Comparison of ENCODE assay signal across 17 cellular contexts in the genomic region with DNA sequence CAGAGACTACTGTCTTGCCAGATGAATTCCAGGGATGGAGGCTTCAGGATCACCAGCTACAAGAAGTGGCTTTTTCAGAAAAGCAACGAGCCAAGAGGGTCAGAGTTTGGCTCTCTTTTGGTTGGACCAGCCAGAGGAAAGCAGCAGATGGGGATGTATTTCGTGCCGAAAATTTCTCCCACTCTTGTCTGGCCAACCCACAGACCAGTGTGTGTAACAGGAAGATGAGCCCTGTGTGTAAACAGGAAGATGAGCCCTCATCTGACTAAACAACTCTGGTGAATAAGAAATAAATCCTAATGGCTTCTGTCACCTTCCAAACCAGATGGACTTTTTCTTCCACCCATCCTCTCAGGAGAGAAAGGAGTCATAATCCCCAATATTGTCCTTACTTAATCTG. TPM values are rescaled to one million over a fixed set of nuclear protein-coding genes. Genes with fewer than 3 reads are reported as not detected.
DNase-seq lines count a peak whose midpoint lies in the region; ATAC-seq and TF ChIP-seq lines count a peak whose summit lies in the region.
"Had no signal": no experiment of that assay in that cellular context is flagged by ENCODE, and none has a peak within 500 bp of the region (broad histone marks: within the 10 kb centered on the region; RNA-seq: fewer than 3 reads in every experiment).

No MANE protein-coding gene starts in this region.

- no peaks in the 10 kb centered on the region for H3K9me3 ChIP-seq in lower lobe of right lung
- H3K9me3 ChIP-seq in endodermal cell (ENCODE audit: control insufficient read depth, low read length) = peaks cover 15% of the 10 kb centered on the region

- peak overlapping the region; percentile 93 for H3K4me3 Mint-ChIP-seq in activated CD4-positive, alpha-beta memory T cell treated with anti-CD3 and anti-CD28 coated beads, Interleukin-2, amount 10 ng/mL, durations not matched to agents 7 days and 5 days
- H3K4me3 Mint-ChIP-seq in HFFc6 = no peak overlapping the region
- H3K4me3 Mint-ChIP-seq in endodermal cell = no peak overlapping the region

- H3K27me3 Mint-ChIP-seq in activated CD4-positive, alpha-beta memory T cell treated with anti-CD3 and anti-CD28 coated beads, Interleukin-2, amount 10 ng/mL, durations not matched to agents 7 days and 5 days = no peaks in the 10 kb centered on the region
- H3K27me3 Mint-ChIP-seq in HFFc6 (ENCODE audit: insufficient read depth) = no peaks in the 10 kb centered on the region; the same call in 1 of the 2 replicates
- H3K27me3 Mint-ChIP-seq in endodermal cell (ENCODE audit: insufficient read depth) = no peaks in the 10 kb centered on the region

- no peak for ATAC-seq in lower lobe of right lung
- ATAC-seq: Right ventricle myocardium inferior had no signal

- POLR2A ChIA-PET in activated CD4-positive, alpha-beta memory T cell treated with anti-CD3 and anti-CD28 coated beads, Interleukin-2, amount 10 ng/mL, durations not matched to agents 7 days and 5 days (lab: Charles Lee) = interaction anchor here (5.1 kb wide), 1 partner anchor 12 kb away, joined by 89 read pairs; a partner anchor contains a TSS

- H3K27ac Mint-ChIP-seq in activated CD4-positive, alpha-beta memory T cell treated with anti-CD3 and anti-CD28 coated beads, Interleukin-2, amount 10 ng/mL, durations not matched to agents 7 days and 5 days = peak overlapping the region; percentile 100
- H3K27ac Mint-ChIP-seq in HFFc6 = no peak overlapping the region
- H3K27ac Mint-ChIP-seq in endodermal cell = no peak overlapping the region

- no peak for TF ChIP-seq CTCF in lower lobe of right lung (IDR thresholded peaks at IDR 0.05)
- no peak for TF ChIP-seq CTCF in HFFc6 (IDR thresholded peaks at IDR 0.05)
- TF ChIP-seq CTCF in endodermal cell (conservative IDR thresholded peaks at IDR 0.05) = no peak

- intact Hi-C loops in lower lobe of right lung (cut with DNase I) = no loop called here

- H3K36me3 ChIP-seq in lower lobe of right lung (peaks cover 10% of the 10 kb centered on the region), endodermal cell (ENCODE audit: control insufficient read depth, insufficient read depth, low read length) (no peaks in the 10 kb centered on the region)
- H3K36me3 ChIP-seq: breast epithelium had no signal

- H3K27ac ChIP-seq in lower lobe of right lung (peak overlapping the region; percentile 49), endodermal cell (ENCODE audit: low read depth, low read length) (no peak overlapping the region)
- H3K27ac ChIP-seq: breast epithelium, C4-2B had no signal

- peak; percentile 40 for DNase-seq in AG20443 (ENCODE audit: low spot score)
- peak; percentile 20 for DNase-seq in EH (ENCODE audit: low read depth)
- DNase-seq in activated CD4-positive, alpha-beta memory T cell treated with anti-CD3 and anti-CD28 coated beads, Interleukin-2, amount 10 ng/mL, durations not matched to agents 7 days and 5 days = peak; percentile 47
- no peak for DNase-seq in lower lobe of right lung
- DNase-seq in H4 (ENCODE audit: low spot score) = no peak
- no peak for DNase-seq in HFFc6
- no peak for DNase-seq in endodermal cell
- DNase-seq in AML-193 (lab: John Stamatoyannopoulos, UW) = no peak
- DNase-seq: KBM-7; kidney; NCI-H146; NCI-H69; stimulated activated CD4-positive, alpha-beta T cell treated with anti-CD3 and anti-CD28 coated beads, Interleukin-2, amount 100 ng/mL, for 48 hours; stimulated activated naive CD4-positive, alpha-beta T cell had no signal

- peaks cover 69% of the 10 kb centered on the region for H3K36me3 Mint-ChIP-seq in activated CD4-positive, alpha-beta memory T cell treated with anti-CD3 and anti-CD28 coated beads, Interleukin-2, amount 10 ng/mL, durations not matched to agents 7 days and 5 days (ENCODE audit: low read depth)
- H3K36me3 Mint-ChIP-seq in HFFc6 (ENCODE audit: low read depth) = peaks cover 15% of the 10 kb centered on the region
- peaks cover 11% of the 10 kb centered on the region for H3K36me3 Mint-ChIP-seq in endodermal cell (ENCODE audit: low read depth)

- WGBS in endodermal cell (ENCODE audit: insufficient coverage in 1 of 2, insufficient read length in 1 of 2), 2 experiments = 98 to 100% methylated on average over 2 to 3 of the region's 3 CpGs

- CTCF ChIA-PET in activated CD4-positive, alpha-beta memory T cell treated with anti-CD3 and anti-CD28 coated beads, Interleukin-2, amount 10 ng/mL, durations not matched to agents 7 days and 5 days (lab: Charles Lee) = no interaction called here

- H3K4me1 ChIP-seq in lower lobe of right lung = peaks cover 49% of the 10 kb centered on the region
- no peaks in the 10 kb centered on the region for H3K4me1 ChIP-seq in endodermal cell (ENCODE audit: control insufficient read depth, insufficient read depth, low read length)
- H3K4me1 ChIP-seq: breast epithelium had no signal

- H3K27me3 ChIP-seq in lower lobe of right lung (ENCODE audit: low read depth) = no peaks in the 10 kb centered on the region
- no peaks in the 10 kb centered on the region for H3K27me3 ChIP-seq in endodermal cell (ENCODE audit: control insufficient read depth, insufficient read depth, low read length, poor library complexity, severe bottlenecking)
- H3K27me3 ChIP-seq: breast epithelium had no signal

- peaks cover 83% of the 10 kb centered on the region for H3K4me1 Mint-ChIP-seq in activated CD4-positive, alpha-beta memory T cell treated with anti-CD3 and anti-CD28 coated beads, Interleukin-2, amount 10 ng/mL, durations not matched to agents 7 days and 5 days
- H3K4me1 Mint-ChIP-seq in HFFc6 (ENCODE audit: low read depth) = peaks cover 51% of the 10 kb centered on the region
- no peaks in the 10 kb centered on the region for H3K4me1 Mint-ChIP-seq in endodermal cell

- H3K9me3 Mint-ChIP-seq in activated CD4-positive, alpha-beta memory T cell treated with anti-CD3 and anti-CD28 coated beads, Interleukin-2, amount 10 ng/mL, durations not matched to agents 7 days and 5 days = peaks cover 2% of the 10 kb centered on the region
- H3K9me3 Mint-ChIP-seq in HFFc6 = peaks cover 10% of the 10 kb centered on the region
- peaks cover 10% of the 10 kb centered on the region for H3K9me3 Mint-ChIP-seq in endodermal cell

- H3K9ac ChIP-seq in endodermal cell (ENCODE audit: extremely low read depth, low read length, poor library complexity, severe bottlenecking) = no peak overlapping the region

- no peak overlapping the region for H3K4me3 ChIP-seq in lower lobe of right lung
- H3K4me3 ChIP-seq in endodermal cell (ENCODE audit: low read length) = no peak overlapping the region
- H3K4me3 ChIP-seq: breast epithelium had no signal

RNA-seq across cellular contexts. Expression of a gene that starts 13.1 kb away (rescaled TPM):
- 10 to 100 TPM; 36.9 to 39.8 TPM for total RNA-seq in activated CD4-positive, alpha-beta memory T cell treated with anti-CD3 and anti-CD28 coated beads, Interleukin-2, amount 10 ng/mL, durations not matched to agents 7 days and 5 days
- 3.4 TPM for total RNA-seq in lower lobe of right lung
- 0.04 TPM in 1 of 2 replicates, not detected in the other for total RNA-seq in H4 (2014; rRNA removed; shearing (Covaris generic))
- total RNA-seq in HFFc6 (2021; fragmentation: NEBNext Ultra II Directional; extraction: Animal tissue kit (Norgen Biotek cat#: 25700)) = under 1 TPM; 0.34 to 0.88 (median 0.52) TPM
- under 1 TPM; 0.38 to 0.44 TPM for total RNA-seq in endodermal cell
- polyA plus RNA-seq in endodermal cell (2013, experiment 1 of 2) = 0.57 TPM
- polyA plus RNA-seq in endodermal cell (2013, experiment 2 of 2) = 0.58 TPM

Comparison
In these comparisons a context has a peak if more than half of its experiments do, and no peak if none do; other contexts are left out.
1. DNase-seq: peak in AG20443 (single experiment), EH (single experiment) and activated CD4-positive, alpha-beta memory T cell treated with anti-CD3 and anti-CD28 coated beads, Interleukin-2, amount 10 ng/mL, durations not matched to agents 7 days and 5 days (single experiment); none in lower lobe of right lung (single experiment), H4 (single experiment), HFFc6 (single experiment), endodermal cell (single experiment) and AML-193 (0 of 2).